Comparison of ENCODE assay signal across 22 cellular contexts in the genomic region with DNA sequence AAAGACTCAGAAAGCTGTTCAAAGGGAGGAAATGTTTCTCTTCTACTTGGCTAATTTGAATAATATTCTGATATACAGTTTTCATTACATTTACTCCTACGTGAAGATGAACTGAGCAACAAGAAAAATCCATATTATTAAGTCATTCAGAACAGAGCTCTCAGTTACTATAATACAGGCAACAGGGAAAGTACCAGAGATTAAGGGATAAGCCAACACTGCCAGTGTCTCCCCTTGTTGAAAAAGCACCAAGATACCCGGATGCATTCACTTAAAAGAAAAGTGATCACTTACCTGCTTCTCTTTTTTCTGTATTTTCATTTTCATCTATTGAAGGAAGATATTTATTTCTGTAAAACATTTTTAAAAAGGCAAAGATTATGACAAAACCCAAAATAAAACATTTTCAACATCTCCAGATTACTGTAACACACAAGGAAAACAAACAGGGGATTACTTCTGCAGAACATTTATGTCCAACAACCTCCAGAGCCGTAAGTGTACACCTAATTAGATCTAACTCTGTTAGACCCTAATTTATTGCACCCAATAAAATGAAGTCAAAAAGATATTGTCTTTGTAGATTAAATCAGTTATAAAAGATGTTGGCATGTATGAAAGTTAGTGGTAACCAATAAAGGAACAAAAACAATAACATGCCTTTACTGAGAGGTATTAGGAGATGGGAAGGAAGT.
"Had no signal": no experiment of that assay in that cellular context is flagged by ENCODE, and none has a peak within 500 bp of the region (broad histone marks: within the 10 kb centered on the region; RNA-seq: fewer than 3 reads in every experiment).

No MANE protein-coding gene starts in this region.

- H3K4me3 ChIP-seq: heart left ventricle, lung, pancreas, prostate gland, right lobe of liver, stomach, thoracic aorta, transverse colon had no signal

- H3K27ac Mint-ChIP-seq: nephron had no signal

- H3K27me3 Mint-ChIP-seq: naive B cell had no signal

- H3K4me1 ChIP-seq: pancreas, prostate gland, right lobe of liver had no signal

- H3K4me3 Mint-ChIP-seq: naive B cell, nephron had no signal

- H3K4me1 Mint-ChIP-seq: nephron had no signal

- DNase-seq: effector memory CD4-positive, alpha-beta T cell; heart left ventricle; hippocampal formation; left colon; left ventricle myocardium superior; mesendoderm; naive B cell; occipital lobe; pancreas; right lobe of liver; stimulated activated CD4-positive, alpha-beta T cell treated with anti-CD3 and anti-CD28 coated beads, Interleukin-15, amount 100 ng/mL, for 24 hours; stimulated activated CD4-positive, alpha-beta T cell treated with anti-CD3 and anti-CD28 coated beads, Interleukin-1b, Interleukin-23, amount 100 ng/mL, for 48 hours; stimulated activated CD4-positive, alpha-beta T cell treated with anti-CD3 and anti-CD28 coated beads, Interleukin-4, amount 100 ng/mL, for 24 hours; stimulated activated naive CD4-positive, alpha-beta T cell; stomach; substantia nigra; transverse colon had no signal

- H3K27ac ChIP-seq: heart left ventricle, pancreas, right lobe of liver, stomach, thoracic aorta, transverse colon had no signal

- H3K9me3 ChIP-seq: pancreas, prostate gland, right lobe of liver, stomach, thoracic aorta, transverse colon had no signal

- ATAC-seq: esophagus mucosa, heart left ventricle, left colon, left ventricle myocardium superior, pancreas, right lobe of liver had no signal

- H3K27me3 ChIP-seq: heart left ventricle, pancreas, right lobe of liver, stomach, transverse colon had no signal

- H3K36me3 ChIP-seq: pancreas, prostate gland, right lobe of liver, thoracic aorta had no signal
